Comparison of ENCODE assay signal across 7 cellular contexts in genomic region chr2:154689158-154689557, GRCh38. TPM values are rescaled to one million over a fixed set of nuclear protein-coding genes. Genes with fewer than 3 reads are reported as not detected.
"Had no signal": no experiment of that assay in that cellular context is flagged by ENCODE, and none has a peak within 500 bp of the region (broad histone marks: within the 10 kb centered on the region; RNA-seq: fewer than 3 reads in every experiment).

No MANE protein-coding gene starts in this region.

- H3K27ac ChIP-seq: HL-60 had no signal

- ATAC-seq: HepG2, K562 had no signal

- H3K4me3 ChIP-seq: K562 had no signal

- DNase-seq: IMR-90, KBM-7, KG1 had no signal

RNA-seq across cellular contexts. Expression of gene KCNJ3, which starts 9.3 kb away (rescaled TPM):
- polyA plus RNA-seq: HepG2, IgD-negative memory B cell, IMR-90, K562 had no signal
